ENCODE assay signal across 8 cellular contexts in genomic region chr21:42164064-42164789, GRCh38. TPM values are rescaled to one million over a fixed set of nuclear protein-coding genes. Genes with fewer than 3 reads are reported as not detected.
DNase-seq lines count a peak whose midpoint lies in the region; ATAC-seq and TF ChIP-seq lines count a peak whose summit lies in the region.

No MANE protein-coding gene starts in this region.

- H3K27ac ChIP-seq in PC-9 (no peak overlapping the region), right atrium auricular region (no peak overlapping the region), smooth muscle cell (ENCODE audit: low read depth) (no peak overlapping the region)

- H3K4me3 Mint-ChIP-seq in activated naive CD4-positive, alpha-beta T cell treated with anti-CD3 and anti-CD28 coated beads for 36 hours = no peak overlapping the region

- H3K9me3 ChIP-seq in PC-9 (ENCODE audit: insufficient read depth, low read depth) (no peaks in the 10 kb centered on the region), right atrium auricular region (no peaks in the 10 kb centered on the region), smooth muscle cell (replicated peaks; ENCODE audit: low read depth) (no peaks in the 10 kb centered on the region)

- H4K20me1 ChIP-seq in PC-9 (ENCODE audit: insufficient read depth) (no peaks in the 10 kb centered on the region), smooth muscle cell (ENCODE audit: low read depth) (no peaks in the 10 kb centered on the region)

- H3K36me3 ChIP-seq in PC-9 (ENCODE audit: low read depth) = no peaks in the 10 kb centered on the region
- no peaks in the 10 kb centered on the region for H3K36me3 ChIP-seq in right atrium auricular region
- H3K36me3 ChIP-seq in smooth muscle cell (ENCODE audit: low read depth) = no peaks in the 10 kb centered on the region

- H3K9me2 ChIP-seq in PC-9 (ENCODE audit: insufficient read depth) = no peaks in the 10 kb centered on the region

- H3K27me3 ChIP-seq in PC-9 (ENCODE audit: insufficient read depth, low read depth) (no peaks in the 10 kb centered on the region), right atrium auricular region (no peaks in the 10 kb centered on the region), smooth muscle cell (ENCODE audit: low read depth) (no peaks in the 10 kb centered on the region)

- BruUV-seq in PC-9 (replicated peaks; lab: Mats Ljungman, UMichigan) = no TSS peak

- DNase-seq in A172 (ENCODE audit: low spot score) (peak; percentile 21), GM13977 (ENCODE audit: low spot score) (peak; percentile 77), PC-9 (peak in 1 of 2 experiments; percentile 29), right atrium auricular region (ENCODE audit: low spot score) (no peak), smooth muscle cell (lab: John Stamatoyannopoulos, UW; ENCODE audit: unreplicated experiment) (no peak)
- DNase-seq in activated naive CD4-positive, alpha-beta T cell treated with anti-CD3 and anti-CD28 coated beads for 36 hours = peak; percentile 83

- no peak overlapping the region for H2AFZ ChIP-seq in PC-9
- H2AFZ ChIP-seq in smooth muscle cell (ENCODE audit: low read depth) = no peak overlapping the region

- H3K9ac ChIP-seq in smooth muscle cell (ENCODE audit: low read depth) = no peak overlapping the region

- H3K4me3 ChIP-seq in PC-9 = no peak overlapping the region
- no peak overlapping the region for H3K4me3 ChIP-seq in right atrium auricular region
- H3K4me3 ChIP-seq in smooth muscle cell = no peak overlapping the region

- peaks cover 1% of the 10 kb centered on the region for H3K27me3 Mint-ChIP-seq in activated naive CD4-positive, alpha-beta T cell treated with anti-CD3 and anti-CD28 coated beads for 36 hours (ENCODE audit: low read depth)

- CTCF ChIA-PET in PC-9 (lab: Charles Lee) = interaction anchor here (1.5 kb wide), 1 partner anchor 94 kb away, joined by 3 read pairs; no protein-coding TSS in a partner anchor
- CTCF ChIA-PET in activated naive CD4-positive, alpha-beta T cell treated with anti-CD3 and anti-CD28 coated beads for 36 hours (lab: Charles Lee) = interaction anchor here (0.7 to 7.4 kb wide), 24 partner anchors 8 to 185 kb away, joined by 3 to 110 read pairs (median 4); no protein-coding TSS in a partner anchor

- POLR2A ChIA-PET in PC-9 (lab: Charles Lee; ENCODE audit: unreplicated experiment) = no interaction called here

- H3K79me2 ChIP-seq in PC-9 (ENCODE audit: low read depth) = no peaks in the 10 kb centered on the region
- no peaks in the 10 kb centered on the region for H3K79me2 ChIP-seq in smooth muscle cell (ENCODE audit: low read depth)

- in situ Hi-C loops in GM13977 (cut with MboI; ENCODE audit: low pct_unique_long_range_greater_than_20kb, low sequenced_read_pairs, unreplicated experiment) = no loop called here

- H3K9me3 Mint-ChIP-seq in activated naive CD4-positive, alpha-beta T cell treated with anti-CD3 and anti-CD28 coated beads for 36 hours = no peaks in the 10 kb centered on the region

- no peak overlapping the region for H3K4me2 ChIP-seq in PC-9
- H3K4me2 ChIP-seq in smooth muscle cell = no peak overlapping the region

- no peak for ATAC-seq in HG02938 (IDR thresholded peaks at IDR 0.05; ENCODE audit: unreplicated experiment)
- ATAC-seq in GM18909 (IDR thresholded peaks at IDR 0.05; ENCODE audit: poor library complexity, unreplicated experiment) = no peak

- peak; percentile 75 for TF ChIP-seq CTCF in GM13977 (IDR thresholded peaks at IDR 0.05; ENCODE audit: extremely low read depth, insufficient read depth, missing control alignments)
- TF ChIP-seq CTCF in PC-9 (conservative IDR thresholded peaks at IDR 0.05) = peak; percentile 71
- TF ChIP-seq CTCF in right atrium auricular region (IDR thresholded peaks at IDR 0.05) = peak; percentile 29 to 69
- peak; percentile 21 for TF ChIP-seq CTCF in smooth muscle cell (IDR thresholded peaks at IDR 0.05; ENCODE audit: borderline replicate concordance, insufficient read depth, poor library complexity, severe bottlenecking)

- H3K27ac Mint-ChIP-seq in activated naive CD4-positive, alpha-beta T cell treated with anti-CD3 and anti-CD28 coated beads for 36 hours = no peak overlapping the region

- no peaks in the 10 kb centered on the region for H3K36me3 Mint-ChIP-seq in activated naive CD4-positive, alpha-beta T cell treated with anti-CD3 and anti-CD28 coated beads for 36 hours (ENCODE audit: low read depth)

- H3K4me1 Mint-ChIP-seq in activated naive CD4-positive, alpha-beta T cell treated with anti-CD3 and anti-CD28 coated beads for 36 hours (ENCODE audit: low read depth) = peaks cover 33% of the 10 kb centered on the region

- H3F3A ChIP-seq in PC-9 (ENCODE audit: insufficient read depth, low read depth) = no peaks in the 10 kb centered on the region
- no peaks in the 10 kb centered on the region for H3F3A ChIP-seq in smooth muscle cell (ENCODE audit: low read depth)

- intact Hi-C loops in PC-9 (cut with micrococcal nuclease; ENCODE audit: unreplicated experiment) = loop anchor here (1.0 kb wide), 2 partner anchors 217 to 286 kb away; no protein-coding TSS in a partner anchor
- intact Hi-C loops in activated naive CD4-positive, alpha-beta T cell treated with anti-CD3 and anti-CD28 coated beads for 36 hours (cut with micrococcal nuclease) = loop anchor here (1.0 to 5.0 kb wide), 5 partner anchors 24 to 288 kb away; no protein-coding TSS in a partner anchor

- WGBS in smooth muscle cell (ENCODE audit: low lambda C conversion rate) = 68% methylated on average over 7 of the region's 7 CpGs

- H3K4me1 ChIP-seq in PC-9 (replicated peaks; ENCODE audit: insufficient read depth) = no peaks in the 10 kb centered on the region
- H3K4me1 ChIP-seq in right atrium auricular region = peaks cover 0 to 6% of the 10 kb centered on the region in 2 donors
- peaks cover 4% of the 10 kb centered on the region for H3K4me1 ChIP-seq in smooth muscle cell (ENCODE audit: low read depth)

RNA-seq across cellular contexts. Expression of gene ABCG1, which starts 54.7 kb away (rescaled TPM):
- total RNA-seq in A172 (2014; rRNA removed; shearing (Covaris generic)) = 2.5 and 2.9 TPM in 2 replicates
- total RNA-seq in PC-9 (2021) = 4.4 and 5.6 TPM in 2 replicates
- total RNA-seq in activated naive CD4-positive, alpha-beta T cell treated with anti-CD3 and anti-CD28 coated beads for 36 hours = 10 to 100 TPM; 27.8 to 28.7 TPM
- total RNA-seq in right atrium auricular region = 10 to 100 TPM in 1 of 2 donors, 1 to 10 TPM in 1; 7.9 to 12.3 TPM
- 1.7 and 2.9 TPM in 2 replicates for total RNA-seq in smooth muscle cell
- polyA plus RNA-seq in smooth muscle cell = 0.55 and 1.1 TPM in 2 replicates

Comparison
In these comparisons a context has a peak if more than half of its experiments do, and no peak if none do; other contexts are left out.
1. DNase-seq: peak in A172 (single experiment), GM13977 (single experiment) and activated naive CD4-positive, alpha-beta T cell treated with anti-CD3 and anti-CD28 coated beads for 36 hours (single experiment); none in right atrium auricular region (single experiment) and smooth muscle cell (single experiment).
2. CTCF ChIP-seq: peak in every context shown above with its lines; median percentile 75 in GM13977; 71 in PC-9; 49 in right atrium auricular region; 21 in smooth muscle cell.